Comparison of ENCODE assay signal across 1 cellular context in the genomic region with DNA sequence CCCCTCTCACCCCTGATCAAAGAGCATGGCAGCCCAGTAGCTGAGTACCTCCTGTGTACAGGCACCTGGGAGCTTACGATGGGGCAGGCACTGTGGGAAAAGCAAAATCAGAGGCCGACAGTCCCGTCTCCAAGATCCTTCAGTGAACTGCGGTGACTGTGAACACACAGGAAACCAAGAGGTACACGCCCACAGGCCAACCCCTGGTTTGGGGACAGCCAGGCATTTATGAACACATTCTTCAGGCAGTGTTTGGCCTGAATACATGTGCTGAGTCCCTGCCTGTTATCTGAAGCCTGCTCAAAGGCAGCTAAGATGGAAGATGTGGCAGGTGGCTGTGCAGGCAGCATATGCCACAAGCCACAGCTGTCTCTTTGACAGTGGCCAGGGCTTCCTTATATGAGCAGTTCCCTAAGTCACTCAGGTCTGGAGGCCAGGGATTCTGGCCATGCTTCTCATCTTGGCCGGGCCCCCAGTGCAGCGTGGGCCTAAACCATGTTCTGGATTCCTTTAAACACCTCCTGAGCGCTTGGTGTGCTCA.
TF ChIP-seq lines count a peak whose summit lies in the region.

No MANE protein-coding gene starts in this region.

TF ChIP-seq in K562, 482 proteins besides CTCF, POLR2A, EP300 and RAD21:
- no peak for TF ChIP-seq JUN (IDR thresholded peaks at IDR 0.05; ENCODE audit: borderline replicate concordance, low read depth, low read length)
- TF ChIP-seq JUN (CRISPR knock-in tag; IDR thresholded peaks at IDR 0.05; ENCODE audit: borderline replicate concordance): no peak
- no peak for TF ChIP-seq ZNF165 (CRISPR knock-in tag; IDR thresholded peaks at IDR 0.05; ENCODE audit: borderline replicate concordance)
- no peak for TF ChIP-seq NR2F6 (CRISPR knock-in tag; IDR thresholded peaks at IDR 0.05)
- TF ChIP-seq FIP1L1 (IDR thresholded peaks at IDR 0.05; ENCODE audit: low read depth, low read length, poor library complexity, severe bottlenecking): no peak
- TF ChIP-seq IRF2 (CRISPR knock-in tag; IDR thresholded peaks at IDR 0.05): no peak
- TF ChIP-seq ZNF140 (CRISPR knock-in tag; IDR thresholded peaks at IDR 0.05): no peak
- TF ChIP-seq ZNF274 (IDR thresholded peaks at IDR 0.05; ENCODE audit: borderline replicate concordance, low read depth, low read length): no peak
